In the genomic region with DNA sequence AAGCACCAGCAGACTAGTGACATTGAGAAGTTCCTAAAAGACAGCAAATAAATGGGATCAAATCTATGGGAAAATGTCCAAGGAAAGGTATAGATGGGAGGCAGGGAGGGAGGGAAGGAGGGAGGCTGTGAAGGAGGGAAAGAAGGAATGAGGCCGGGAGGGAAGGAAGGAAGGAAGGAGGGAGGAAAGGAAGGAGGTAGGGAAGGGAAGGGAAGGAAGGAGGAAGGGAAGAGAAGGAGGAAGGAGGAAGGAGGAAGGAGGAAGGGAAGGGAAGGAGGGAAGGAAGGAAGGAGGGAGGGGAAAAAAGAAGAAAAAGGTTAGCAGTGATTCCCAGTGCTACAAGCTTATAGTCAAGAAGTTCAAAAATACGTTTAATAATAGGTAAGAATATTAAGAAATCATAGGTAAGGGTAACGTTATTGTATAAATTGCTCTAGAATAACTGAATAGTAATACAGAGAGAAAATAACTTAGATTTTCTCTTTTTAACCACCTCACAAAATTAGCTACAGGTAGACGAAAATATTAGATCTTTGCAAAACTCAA, we compare ENCODE assay signal across 32 cellular contexts.
"Had no signal": no experiment of that assay in that cellular context is flagged by ENCODE, and none has a peak within 500 bp of the region (broad histone marks: within the 10 kb centered on the region; RNA-seq: fewer than 3 reads in every experiment).

No MANE protein-coding gene starts in this region.

- H3K4me1 Mint-ChIP-seq: nephron progenitor cell had no signal

- H3K27ac Mint-ChIP-seq: naive thymus-derived CD4-positive, alpha-beta T cell; natural killer cell treated with Interleukin-12 subunit alpha and Interleukin-12 subunit beta and Interleukin-15 and Interleukin-18, amount 100 ng/mL, for 72 hours; nephron progenitor cell; progenitor cell of endocrine pancreas; stimulated activated memory B cell treated with anti-CD40 and anti-IgM and Interleukin-4, amounts not matched to agents 10 μg/mL and 1 μg/mL and 100 μg/mL, for 72 hours; stimulated activated naive CD8-positive, alpha-beta T cell treated with anti-CD3 and anti-CD28 coated beads, Interleukin-15, amount 100 ng/mL, for 72 hours; type B pancreatic cell had no signal

- H3K4me3 ChIP-seq: ovary, psoas muscle, skin epidermis, smooth muscle cell, spleen, suprapubic skin, testis, tibial artery, transverse colon, upper lobe of right lung, uterus had no signal

- H3K4me1 ChIP-seq: parathyroid adenoma, psoas muscle, suprapubic skin, testis, tibial artery, transverse colon, upper lobe of right lung, uterus had no signal

- DNase-seq: naive thymus-derived CD4-positive, alpha-beta T cell; nephron progenitor cell; occipital lobe; ovary; posterior cingulate gyrus; psoas muscle; right cardiac atrium; spleen; stimulated activated CD4-positive, alpha-beta T cell treated with anti-CD3 and anti-CD28 coated beads, Interleukin-12 subunit alpha, Interleukin-12 subunit beta, amount 100 ng/mL, for 4 hours; stimulated activated CD4-positive, alpha-beta T cell treated with anti-CD3 and anti-CD28 coated beads, Interleukin-1b, Interleukin-23, amount 100 ng/mL, for 48 hours; stimulated activated CD4-positive, alpha-beta T cell treated with anti-CD3 and anti-CD28 coated beads, Interleukin-4, amount 100 ng/mL, for 1 hour; stimulated activated CD4-positive, alpha-beta T cell treated with anti-CD3 and anti-CD28 coated beads, Interleukin-4, amount 100 ng/mL, for 4 hours; stimulated activated CD8-positive, alpha-beta memory T cell treated with anti-CD3 and anti-CD28 coated beads, Interleukin-4, amount 100 ng/mL, for 48 hours; stimulated activated naive CD4-positive, alpha-beta T cell; stimulated activated naive CD8-positive, alpha-beta T cell treated with anti-CD3 and anti-CD28 coated beads, Interleukin-15, amount 100 ng/mL, for 72 hours; stimulated activated naive CD8-positive, alpha-beta T cell treated with anti-CD3 and anti-CD28 coated beads, Interleukin-15, Interleukin-2, amounts not matched to agents 100 U/mL and 50 U/mL, for 24 hours; substantia nigra; testis; tibial artery; transverse colon; upper lobe of right lung; uterus had no signal

- H2AFZ ChIP-seq: parathyroid adenoma had no signal

- ATAC-seq: naive thymus-derived CD4-positive, alpha-beta T cell; natural killer cell treated with Interleukin-12 subunit alpha and Interleukin-12 subunit beta and Interleukin-15 and Interleukin-18, amount 100 ng/mL, for 72 hours; psoas muscle; right cardiac atrium; sciatic nerve; stimulated activated memory B cell treated with anti-CD40 and anti-IgM and Interleukin-4, amounts not matched to agents 10 μg/mL and 1 μg/mL and 100 μg/mL, for 72 hours; stimulated activated naive CD8-positive, alpha-beta T cell treated with anti-CD3 and anti-CD28 coated beads, Interleukin-15, amount 100 ng/mL, for 72 hours; stimulated activated naive CD8-positive, alpha-beta T cell treated with anti-CD3 and anti-CD28 coated beads, Interleukin-15, Interleukin-2, amounts not matched to agents 100 U/mL and 50 U/mL, for 24 hours; upper lobe of right lung had no signal

- H3K9ac ChIP-seq: parathyroid adenoma had no signal

- H3K4me3 Mint-ChIP-seq: naive thymus-derived CD4-positive, alpha-beta T cell; natural killer cell treated with Interleukin-12 subunit alpha and Interleukin-12 subunit beta and Interleukin-15 and Interleukin-18, amount 100 ng/mL, for 72 hours; nephron progenitor cell; neural crest cell; stimulated activated memory B cell treated with anti-CD40 and anti-IgM and Interleukin-4, amounts not matched to agents 10 μg/mL and 1 μg/mL and 100 μg/mL, for 72 hours; stimulated activated naive CD8-positive, alpha-beta T cell treated with anti-CD3 and anti-CD28 coated beads, Interleukin-15, amount 100 ng/mL, for 72 hours; type B pancreatic cell had no signal

- H3K27me3 Mint-ChIP-seq: naive thymus-derived CD4-positive, alpha-beta T cell; natural killer cell treated with Interleukin-12 subunit alpha and Interleukin-12 subunit beta and Interleukin-15 and Interleukin-18, amount 100 ng/mL, for 72 hours; progenitor cell of endocrine pancreas; stimulated activated memory B cell treated with anti-CD40 and anti-IgM and Interleukin-4, amounts not matched to agents 10 μg/mL and 1 μg/mL and 100 μg/mL, for 72 hours; stimulated activated naive CD8-positive, alpha-beta T cell treated with anti-CD3 and anti-CD28 coated beads, Interleukin-15, amount 100 ng/mL, for 72 hours; type B pancreatic cell had no signal

- H3K27me3 ChIP-seq: ovary, spleen, suprapubic skin, testis, tibial artery, transverse colon, upper lobe of right lung, uterus had no signal

- H3K9me3 Mint-ChIP-seq: naive thymus-derived CD4-positive, alpha-beta T cell; natural killer cell treated with Interleukin-12 subunit alpha and Interleukin-12 subunit beta and Interleukin-15 and Interleukin-18, amount 100 ng/mL, for 72 hours; nephron progenitor cell; neural crest cell; stimulated activated naive CD8-positive, alpha-beta T cell treated with anti-CD3 and anti-CD28 coated beads, Interleukin-15, amount 100 ng/mL, for 72 hours; type B pancreatic cell had no signal

- H3K27ac ChIP-seq: ovary, parathyroid adenoma, psoas muscle, skin epidermis, spleen, suprapubic skin, testis, tibial artery, transverse colon, upper lobe of right lung, uterus had no signal

- H3K4me2 ChIP-seq: smooth muscle cell had no signal

- H3K36me3 ChIP-seq: ovary, tibial artery, transverse colon, upper lobe of right lung, uterus had no signal

- H3K79me2 ChIP-seq: parathyroid adenoma had no signal

- H3K9me3 ChIP-seq: ovary, psoas muscle, spleen, suprapubic skin, testis, tibial artery, transverse colon, upper lobe of right lung, uterus had no signal

- H3K36me3 Mint-ChIP-seq: natural killer cell treated with Interleukin-12 subunit alpha and Interleukin-12 subunit beta and Interleukin-15 and Interleukin-18, amount 100 ng/mL, for 72 hours had no signal
